In genomic region chr19:6720369-6721112, GRCh38 we compare ENCODE assay signal across 9 cellular contexts. TPM values are rescaled to one million over a fixed set of nuclear protein-coding genes. Genes with fewer than 3 reads are reported as not detected.
DNase-seq lines count a peak whose midpoint lies in the region; ATAC-seq and TF ChIP-seq lines count a peak whose summit lies in the region.
"Had no signal": no experiment of that assay in that cellular context is flagged by ENCODE, and none has a peak within 500 bp of the region (broad histone marks: within the 10 kb centered on the region; RNA-seq: fewer than 3 reads in every experiment).

TSS of gene C3 (minus strand) at chr19:6720650. CDS start at chr19:6720589, 61 bp downstream.

- TF ChIP-seq POLR2A in NB4 (IDR thresholded peaks at IDR 0.05; ENCODE audit: extremely low read depth, insufficient read length): no peak

- no peaks in the 10 kb centered on the region for H3K27me3 ChIP-seq in esophagus (ENCODE audit: control insufficient read depth in 1 of 2, insufficient read depth in 2 of 2, low read length in 2 of 2)

- H3K4me3 Mint-ChIP-seq in naive B cell (peak within 1 kb of the TSS in 6 of 8 donors; percentile 54 to 80 (median 72)), glutamatergic neuron (ENCODE audit: unreplicated experiment) (no peak within 1 kb of the TSS)
- H3K4me3 Mint-ChIP-seq: stimulated activated naive CD8-positive, alpha-beta T cell treated with anti-CD3 and anti-CD28 coated beads, Interleukin-15, Interleukin-2, amounts not matched to agents 100 ng/mL and 50 ng/mL, for 24 hours had no signal

- DNase-seq in AG08396 (ENCODE audit: low spot score): peak; percentile 63
- peak; percentile 74 for DNase-seq in NB4 (ENCODE audit: low read depth)
- no peak for DNase-seq in naive B cell
- DNase-seq in glutamatergic neuron: no peak
- no peak for DNase-seq in amniotic stem cell (lab: John Stamatoyannopoulos, UW)

- H3K27ac ChIP-seq in esophagus (ENCODE audit: low read depth in 2 of 2, low read length in 1 of 2): peak within 1 kb of the TSS in 1 of 2 donors; percentile 14

- H3K9me3 Mint-ChIP-seq in naive B cell (peaks cover 0 to 5% (median 2%) of the 10 kb centered on the region in 7 donors), glutamatergic neuron (ENCODE audit: unreplicated experiment) (peaks cover 3% of the 10 kb centered on the region)

- no peak for ATAC-seq in naive B cell (ENCODE audit: low read depth in 2 of 2)
- no peak for ATAC-seq in HG02970 (IDR thresholded peaks at IDR 0.05; ENCODE audit: low FRiP score, unreplicated experiment)
- ATAC-seq in GM18873 (IDR thresholded peaks at IDR 0.05; ENCODE audit: low FRiP score, unreplicated experiment): no peak

- no peaks in the 10 kb centered on the region for H3K36me3 ChIP-seq in esophagus (ENCODE audit: control insufficient read depth in 2 of 2, insufficient read depth in 2 of 2, low read length in 1 of 2)

- H3K36me3 Mint-ChIP-seq in naive B cell: peaks cover 0 to 8% of the 10 kb centered on the region in 2 donors
- peaks cover 6% of the 10 kb centered on the region for H3K36me3 Mint-ChIP-seq in glutamatergic neuron (ENCODE audit: unreplicated experiment)

- TF ChIP-seq CTCF in NB4 (IDR thresholded peaks at IDR 0.05; ENCODE audit: low read depth, low read length) (no peak), glutamatergic neuron (IDR thresholded peaks at IDR 0.05; ENCODE audit: partially characterized antibody, unreplicated experiment) (no peak)

- H3K27me3 Mint-ChIP-seq in naive B cell (peaks cover 0 to 13% (median 12%) of the 10 kb centered on the region in 3 donors), glutamatergic neuron (ENCODE audit: unreplicated experiment) (peaks cover 12% of the 10 kb centered on the region)
- H3K27me3 Mint-ChIP-seq: stimulated activated naive CD8-positive, alpha-beta T cell treated with anti-CD3 and anti-CD28 coated beads, Interleukin-15, Interleukin-2, amounts not matched to agents 100 ng/mL and 50 ng/mL, for 24 hours had no signal

- H3K4me1 ChIP-seq in esophagus (ENCODE audit: control insufficient read depth in 2 of 2, insufficient read depth in 2 of 2, low read length in 1 of 2): peaks cover 0 to 8% of the 10 kb centered on the region in 2 donors

- H3K4me1 Mint-ChIP-seq in naive B cell: peaks cover 32 to 64% (median 53%) of the 10 kb centered on the region in 3 donors
- peaks cover 4% of the 10 kb centered on the region for H3K4me1 Mint-ChIP-seq in glutamatergic neuron (ENCODE audit: low read depth, unreplicated experiment)

- WGBS in esophagus, 2 donors: 56 to 59% methylated on average over 4 of the region's 4 CpGs

- H3K9me3 ChIP-seq in esophagus (ENCODE audit: control insufficient read depth in 2 of 2, insufficient read depth in 1 of 2, low read depth in 1 of 2, low read length in 1 of 2): peaks cover 0 to 6% of the 10 kb centered on the region in 2 donors

- H3K27ac Mint-ChIP-seq in naive B cell (peak within 1 kb of the TSS in 5 of 6 donors; percentile 93 to 96 (median 95)), glutamatergic neuron (ENCODE audit: unreplicated experiment) (no peak within 1 kb of the TSS)
- H3K27ac Mint-ChIP-seq: stimulated activated naive CD8-positive, alpha-beta T cell treated with anti-CD3 and anti-CD28 coated beads, Interleukin-15, Interleukin-2, amounts not matched to agents 100 ng/mL and 50 ng/mL, for 24 hours had no signal

- H3K4me3 ChIP-seq in NB4 (ENCODE audit: low read depth, low read length): no peak within 1 kb of the TSS
- peak within 1 kb of the TSS in 1 of 2 donors; percentile 9 for H3K4me3 ChIP-seq in esophagus (ENCODE audit: low read depth in 1 of 2, low read length in 2 of 2)

RNA-seq across cellular contexts. Expression of gene C3, which starts in this region (rescaled TPM):
- polyA plus RNA-seq in esophagus: 100 to 1,000 TPM in 1 of 2 donors, 10 to 100 TPM in 1; 25.6 to 137 TPM
- not detected for polyA plus RNA-seq in naive B cell (ENCODE audit: low read depth in 6 of 6)
- total RNA-seq in glutamatergic neuron (ENCODE audit: unreplicated experiment): 0.69 TPM

Comparison
In these comparisons a context has a peak if more than half of its experiments do, and no peak if none do; other contexts are left out.
1. RNA of gene C3 (polyA plus RNA-seq): 25.6 to 137 TPM in esophagus; not detected in naive B cell; every median in the first group is over 10 times any median in the second.
2. DNase-seq: peak in AG08396 (single experiment) and NB4 (single experiment); none in naive B cell (single experiment), glutamatergic neuron (single experiment) and amniotic stem cell (single experiment).